23 cellular contexts compared by ENCODE assay signal in the genomic region with DNA sequence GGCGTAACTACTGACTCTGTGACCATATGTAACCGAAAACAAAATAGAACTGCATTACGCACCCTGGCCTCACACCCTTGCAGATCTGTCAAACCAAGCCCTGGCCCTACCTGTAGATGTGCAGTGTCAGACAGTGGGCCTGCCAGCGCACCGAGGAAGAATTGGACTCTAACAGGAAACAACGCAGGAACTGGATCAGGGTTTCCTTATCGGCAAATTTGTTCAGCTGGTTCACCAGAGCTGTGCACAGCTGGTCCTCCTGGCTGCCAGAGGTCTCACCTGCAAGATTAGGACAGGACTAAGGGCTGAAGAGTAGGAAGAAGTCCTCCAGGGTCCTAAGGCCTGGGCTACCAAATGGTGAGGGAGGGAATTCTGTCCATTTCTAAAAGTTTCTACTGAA.
"Had no signal": no experiment of that assay in that cellular context is flagged by ENCODE, and none has a peak within 500 bp of the region (broad histone marks: within the 10 kb centered on the region; RNA-seq: fewer than 3 reads in every experiment).

No MANE protein-coding gene starts in this region.

- H3K4me1 Mint-ChIP-seq: mesothelial cell of epicardium, neural crest cell had no signal

- H3K9me3 Mint-ChIP-seq: mesothelial cell of epicardium; naive B cell; natural killer cell treated with Interleukin-12 subunit alpha and Interleukin-12 subunit beta and Interleukin-15 and Interleukin-18, amount 100 ng/mL, for 72 hours; neural crest cell; stimulated activated effector memory CD8-positive, alpha-beta T cell treated with anti-CD3 and anti-CD28 coated beads, Interleukin-12 subunit alpha, Interleukin-12 subunit beta, amount 100 ng/mL, for 72 hours; type B pancreatic cell had no signal

- H3K4me3 Mint-ChIP-seq: mesothelial cell of epicardium; naive B cell; natural killer cell treated with Interleukin-12 subunit alpha and Interleukin-12 subunit beta and Interleukin-15 and Interleukin-18, amount 100 ng/mL, for 72 hours; neural crest cell; stimulated activated effector memory CD8-positive, alpha-beta T cell treated with anti-CD3 and anti-CD28 coated beads, Interleukin-12 subunit alpha, Interleukin-12 subunit beta, amount 100 ng/mL, for 72 hours; type B pancreatic cell had no signal

- H3K27ac Mint-ChIP-seq: mesothelial cell of epicardium; natural killer cell treated with Interleukin-12 subunit alpha and Interleukin-12 subunit beta and Interleukin-15 and Interleukin-18, amount 100 ng/mL, for 72 hours; type B pancreatic cell had no signal

- H3K9me3 ChIP-seq: mucosa of descending colon, prostate gland, right atrium auricular region, testis, tibial artery had no signal

- H3K27ac ChIP-seq: coronary artery, prostate gland, right atrium auricular region, testis, tibial artery had no signal

- H3K27me3 ChIP-seq: right atrium auricular region, testis, tibial artery had no signal

- H3K4me3 ChIP-seq: coronary artery, lung, mucosa of descending colon, prostate gland, right atrium auricular region, smooth muscle cell, testis, tibial artery had no signal

- H3K4me1 ChIP-seq: prostate gland, right atrium auricular region, testis, tibial artery had no signal

- H3K27me3 Mint-ChIP-seq: naive B cell; natural killer cell treated with Interleukin-12 subunit alpha and Interleukin-12 subunit beta and Interleukin-15 and Interleukin-18, amount 100 ng/mL, for 72 hours; type B pancreatic cell had no signal

- DNase-seq: dermis blood vessel endothelial cell; effector memory CD4-positive, alpha-beta T cell; kidney; mesenchymal stem cell; mucosa of descending colon; naive B cell; stimulated activated CD4-positive, alpha-beta T cell treated with anti-CD3 and anti-CD28 coated beads, Interleukin-12 subunit alpha, Interleukin-12 subunit beta, amount 100 ng/mL, for 4 hours; stimulated activated CD4-positive, alpha-beta T cell treated with anti-CD3 and anti-CD28 coated beads, Interleukin-1b, Interleukin-23, amount 100 ng/mL, for 48 hours; stimulated activated CD4-positive, alpha-beta T cell treated with anti-CD3 and anti-CD28 coated beads, Interleukin-4, amount 100 ng/mL, for 1 hour; stimulated activated naive CD4-positive, alpha-beta T cell treated with Interleukin-2 at 50 U/mL for 16 hours; substantia nigra; testis; tibial artery had no signal
